ENCODE assay signal across 2 cellular contexts in the genomic region with DNA sequence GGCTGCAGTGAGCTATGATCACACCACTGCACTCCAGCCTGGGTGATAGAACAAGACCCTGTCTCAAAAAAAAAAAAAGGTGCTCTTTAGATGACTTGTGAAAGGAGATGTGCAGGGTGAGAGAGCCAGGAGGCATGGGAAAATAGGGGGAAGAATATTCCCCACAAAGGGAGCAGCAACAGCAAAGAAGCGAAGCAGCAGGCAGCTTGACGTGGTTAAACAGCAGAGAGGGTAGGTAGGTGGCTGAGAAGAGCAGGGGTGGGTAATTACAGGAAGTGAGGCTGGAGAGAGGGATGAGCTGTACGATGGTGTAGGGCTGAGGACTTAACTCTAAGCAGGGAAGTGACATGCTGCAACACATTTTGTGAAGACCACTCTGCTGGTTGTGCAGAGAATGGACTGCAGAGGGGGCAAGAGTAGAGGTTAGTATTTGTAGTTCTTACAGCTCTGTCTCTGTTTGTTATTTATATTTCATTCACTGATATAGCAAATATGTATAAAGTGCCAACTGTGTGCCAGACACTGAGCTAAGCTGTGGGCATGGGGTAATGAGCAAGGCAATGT.
TF ChIP-seq lines count a peak whose summit lies in the region.

No MANE protein-coding gene starts in this region.

TF ChIP-seq in K562, 482 proteins besides CTCF, POLR2A, EP300 and RAD21:
- TF ChIP-seq HDAC1 (IDR thresholded peaks at IDR 0.05) (0 out of 4 replicates have a peak, but pooled peaks of 1 of the 2 experiments have one; percentile 16), ZNF408 (CRISPR knock-in tag; IDR thresholded peaks at IDR 0.05; ENCODE audit: low read depth) (no peak), LARP7 (IDR thresholded peaks at IDR 0.05) (0 out of 2 replicates have a peak, but pooled peaks have one; percentile 52)

TF ChIP-seq in HepG2, 621 proteins besides CTCF, POLR2A, EP300 and RAD21 (continues in another document):
- no peak for TF ChIP-seq FLYWCH1 (CRISPR knock-in tag; IDR thresholded peaks at IDR 0.05)
- no peak for TF ChIP-seq ZNF343 (CRISPR knock-in tag; IDR thresholded peaks at IDR 0.05)
- 0 out of 2 replicates have a peak, but pooled peaks have one; percentile 34 for TF ChIP-seq REPIN1 (CRISPR knock-in tag; IDR thresholded peaks at IDR 0.05; ENCODE audit: borderline replicate concordance, low read depth)
- TF ChIP-seq, protein P1, sequence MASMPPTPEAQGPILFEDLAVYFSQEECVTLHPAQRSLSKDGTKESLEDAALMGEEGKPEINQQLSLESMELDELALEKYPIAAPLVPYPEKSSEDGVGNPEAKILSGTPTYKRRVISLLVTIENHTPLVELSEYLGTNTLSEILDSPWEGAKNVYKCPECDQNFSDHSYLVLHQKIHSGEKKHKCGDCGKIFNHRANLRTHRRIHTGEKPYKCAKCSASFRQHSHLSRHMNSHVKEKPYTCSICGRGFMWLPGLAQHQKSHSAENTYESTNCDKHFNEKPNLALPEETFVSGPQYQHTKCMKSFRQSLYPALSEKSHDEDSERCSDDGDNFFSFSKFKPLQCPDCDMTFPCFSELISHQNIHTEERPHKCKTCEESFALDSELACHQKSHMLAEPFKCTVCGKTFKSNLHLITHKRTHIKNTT (CRISPR knock-in tag; IDR thresholded peaks at IDR 0.05), result no peak
- no peak for TF ChIP-seq RBM22 (optimal IDR thresholded peaks at IDR 0.05; ENCODE audit: low read length)
- TF ChIP-seq, protein P2, sequence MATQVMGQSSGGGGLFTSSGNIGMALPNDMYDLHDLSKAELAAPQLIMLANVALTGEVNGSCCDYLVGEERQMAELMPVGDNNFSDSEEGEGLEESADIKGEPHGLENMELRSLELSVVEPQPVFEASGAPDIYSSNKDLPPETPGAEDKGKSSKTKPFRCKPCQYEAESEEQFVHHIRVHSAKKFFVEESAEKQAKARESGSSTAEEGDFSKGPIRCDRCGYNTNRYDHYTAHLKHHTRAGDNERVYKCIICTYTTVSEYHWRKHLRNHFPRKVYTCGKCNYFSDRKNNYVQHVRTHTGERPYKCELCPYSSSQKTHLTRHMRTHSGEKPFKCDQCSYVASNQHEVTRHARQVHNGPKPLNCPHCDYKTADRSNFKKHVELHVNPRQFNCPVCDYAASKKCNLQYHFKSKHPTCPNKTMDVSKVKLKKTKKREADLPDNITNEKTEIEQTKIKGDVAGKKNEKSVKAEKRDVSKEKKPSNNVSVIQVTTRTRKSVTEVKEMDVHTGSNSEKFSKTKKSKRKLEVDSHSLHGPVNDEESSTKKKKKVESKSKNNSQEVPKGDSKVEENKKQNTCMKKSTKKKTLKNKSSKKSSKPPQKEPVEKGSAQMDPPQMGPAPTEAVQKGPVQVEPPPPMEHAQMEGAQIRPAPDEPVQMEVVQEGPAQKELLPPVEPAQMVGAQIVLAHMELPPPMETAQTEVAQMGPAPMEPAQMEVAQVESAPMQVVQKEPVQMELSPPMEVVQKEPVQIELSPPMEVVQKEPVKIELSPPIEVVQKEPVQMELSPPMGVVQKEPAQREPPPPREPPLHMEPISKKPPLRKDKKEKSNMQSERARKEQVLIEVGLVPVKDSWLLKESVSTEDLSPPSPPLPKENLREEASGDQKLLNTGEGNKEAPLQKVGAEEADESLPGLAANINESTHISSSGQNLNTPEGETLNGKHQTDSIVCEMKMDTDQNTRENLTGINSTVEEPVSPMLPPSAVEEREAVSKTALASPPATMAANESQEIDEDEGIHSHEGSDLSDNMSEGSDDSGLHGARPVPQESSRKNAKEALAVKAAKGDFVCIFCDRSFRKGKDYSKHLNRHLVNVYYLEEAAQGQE (IDR thresholded peaks at IDR 0.05; ENCODE audit: borderline replicate concordance in 1 of 2, low read depth in 1 of 2, low read length in 2 of 2), result no peak
- TF ChIP-seq ZNF549 (CRISPR knock-in tag; IDR thresholded peaks at IDR 0.05), result no peak
- no peak for TF ChIP-seq PAX8 (CRISPR knock-in tag; IDR thresholded peaks at IDR 0.05; ENCODE audit: borderline replicate concordance)
- TF ChIP-seq MBNL3 (CRISPR knock-in tag; conservative IDR thresholded peaks at IDR 0.05), result no peak
- no peak for TF ChIP-seq ZNF124 (CRISPR knock-in tag; IDR thresholded peaks at IDR 0.05)
- TF ChIP-seq ZNF773 (CRISPR knock-in tag; IDR thresholded peaks at IDR 0.05; ENCODE audit: borderline replicate concordance), result no peak
- TF ChIP-seq POLR2G (IDR thresholded peaks at IDR 0.05; ENCODE audit: low read depth, low read length), result no peak
- TF ChIP-seq, protein P3, sequence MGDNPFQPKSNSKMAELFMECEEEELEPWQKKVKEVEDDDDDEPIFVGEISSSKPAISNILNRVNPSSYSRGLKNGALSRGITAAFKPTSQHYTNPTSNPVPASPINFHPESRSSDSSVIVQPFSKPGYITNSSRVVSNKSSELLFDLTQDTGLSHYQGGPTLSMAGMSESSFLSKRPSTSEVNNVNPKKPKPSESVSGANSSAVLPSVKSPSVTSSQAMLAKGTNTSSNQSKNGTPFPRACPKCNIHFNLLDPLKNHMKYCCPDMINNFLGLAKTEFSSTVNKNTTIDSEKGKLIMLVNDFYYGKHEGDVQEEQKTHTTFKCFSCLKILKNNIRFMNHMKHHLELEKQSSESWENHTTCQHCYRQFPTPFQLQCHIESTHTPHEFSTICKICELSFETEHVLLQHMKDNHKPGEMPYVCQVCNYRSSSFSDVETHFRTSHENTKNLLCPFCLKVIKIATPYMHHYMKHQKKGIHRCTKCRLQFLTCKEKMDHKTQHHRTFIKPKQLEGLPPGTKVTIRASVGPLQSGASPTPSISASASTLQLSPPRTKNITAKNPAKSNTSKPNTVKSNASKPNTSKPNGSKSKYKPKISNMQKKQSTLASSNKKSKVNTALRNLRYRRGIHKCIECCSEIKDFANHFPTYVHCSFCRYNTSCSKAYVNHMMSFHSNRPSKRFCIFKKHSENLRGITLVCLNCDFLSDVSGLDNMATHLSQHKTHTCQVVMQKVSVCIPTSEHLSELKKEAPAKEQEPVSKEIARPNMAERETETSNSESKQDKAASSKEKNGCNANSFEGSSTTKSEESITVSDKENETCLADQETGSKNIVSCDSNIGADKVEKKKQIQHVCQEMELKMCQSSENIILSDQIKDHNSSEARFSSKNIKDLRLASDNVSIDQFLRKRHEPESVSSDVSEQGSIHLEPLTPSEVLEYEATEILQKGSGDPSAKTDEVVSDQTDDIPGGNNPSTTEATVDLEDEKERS (CRISPR knock-in tag; IDR thresholded peaks at IDR 0.05), result no peak
- no peak for TF ChIP-seq NFYC (CRISPR knock-in tag; IDR thresholded peaks at IDR 0.05)
- TF ChIP-seq, protein P4, sequence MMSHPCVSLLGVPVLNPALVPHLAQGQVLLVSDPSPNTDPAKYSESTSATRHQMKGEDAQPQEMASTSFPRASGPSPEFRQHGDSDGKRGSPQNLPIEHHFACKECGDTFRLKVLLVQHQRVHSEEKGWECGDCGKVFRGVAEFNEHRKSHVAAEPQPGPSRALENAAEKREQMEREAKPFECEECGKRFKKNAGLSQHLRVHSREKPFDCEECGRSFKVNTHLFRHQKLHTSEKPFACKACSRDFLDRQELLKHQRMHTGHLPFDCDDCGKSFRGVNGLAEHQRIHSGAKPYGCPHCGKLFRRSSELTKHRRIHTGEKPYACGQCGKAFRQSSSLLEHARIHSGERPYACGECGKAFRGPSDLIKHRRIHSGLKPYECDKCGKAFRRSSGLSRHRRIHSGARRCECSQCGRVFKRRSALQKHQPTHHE (CRISPR knock-in tag; IDR thresholded peaks at IDR 0.05; ENCODE audit: borderline replicate concordance), result no peak
- TF ChIP-seq, protein P5, sequence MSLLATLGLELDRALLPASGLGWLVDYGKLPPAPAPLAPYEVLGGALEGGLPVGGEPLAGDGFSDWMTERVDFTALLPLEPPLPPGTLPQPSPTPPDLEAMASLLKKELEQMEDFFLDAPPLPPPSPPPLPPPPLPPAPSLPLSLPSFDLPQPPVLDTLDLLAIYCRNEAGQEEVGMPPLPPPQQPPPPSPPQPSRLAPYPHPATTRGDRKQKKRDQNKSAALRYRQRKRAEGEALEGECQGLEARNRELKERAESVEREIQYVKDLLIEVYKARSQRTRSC (CRISPR knock-in tag; IDR thresholded peaks at IDR 0.05; ENCODE audit: low read depth), result no peak
- TF ChIP-seq NBN (conservative IDR thresholded peaks at IDR 0.05), result no peak
- no peak for TF ChIP-seq EED (CRISPR knock-in tag; IDR thresholded peaks at IDR 0.05)
- TF ChIP-seq ZNF207 (IDR thresholded peaks at IDR 0.05; ENCODE audit: borderline replicate concordance), result no peak
- TF ChIP-seq ZSCAN20 (CRISPR knock-in tag; IDR thresholded peaks at IDR 0.05; ENCODE audit: borderline replicate concordance), result no peak
- TF ChIP-seq, protein P6, sequence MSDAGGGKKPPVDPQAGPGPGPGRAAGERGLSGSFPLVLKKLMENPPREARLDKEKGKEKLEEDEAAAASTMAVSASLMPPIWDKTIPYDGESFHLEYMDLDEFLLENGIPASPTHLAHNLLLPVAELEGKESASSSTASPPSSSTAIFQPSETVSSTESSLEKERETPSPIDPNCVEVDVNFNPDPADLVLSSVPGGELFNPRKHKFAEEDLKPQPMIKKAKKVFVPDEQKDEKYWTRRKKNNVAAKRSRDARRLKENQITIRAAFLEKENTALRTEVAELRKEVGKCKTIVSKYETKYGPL (CRISPR knock-in tag; IDR thresholded peaks at IDR 0.05), result 0 out of 2 replicates have a peak, but pooled peaks have one; percentile 48
- no peak for TF ChIP-seq NONO (IDR thresholded peaks at IDR 0.05)
- no peak for TF ChIP-seq NONO (CRISPR knock-in tag; conservative IDR thresholded peaks at IDR 0.05)
- no peak for TF ChIP-seq CREB1 (IDR thresholded peaks at IDR 0.05)
- no peak for TF ChIP-seq CREB1 (CRISPR knock-in tag; IDR thresholded peaks at IDR 0.05)
- TF ChIP-seq DNMT1 (CRISPR knock-in tag; IDR thresholded peaks at IDR 0.05), result no peak
- TF ChIP-seq, protein P7, sequence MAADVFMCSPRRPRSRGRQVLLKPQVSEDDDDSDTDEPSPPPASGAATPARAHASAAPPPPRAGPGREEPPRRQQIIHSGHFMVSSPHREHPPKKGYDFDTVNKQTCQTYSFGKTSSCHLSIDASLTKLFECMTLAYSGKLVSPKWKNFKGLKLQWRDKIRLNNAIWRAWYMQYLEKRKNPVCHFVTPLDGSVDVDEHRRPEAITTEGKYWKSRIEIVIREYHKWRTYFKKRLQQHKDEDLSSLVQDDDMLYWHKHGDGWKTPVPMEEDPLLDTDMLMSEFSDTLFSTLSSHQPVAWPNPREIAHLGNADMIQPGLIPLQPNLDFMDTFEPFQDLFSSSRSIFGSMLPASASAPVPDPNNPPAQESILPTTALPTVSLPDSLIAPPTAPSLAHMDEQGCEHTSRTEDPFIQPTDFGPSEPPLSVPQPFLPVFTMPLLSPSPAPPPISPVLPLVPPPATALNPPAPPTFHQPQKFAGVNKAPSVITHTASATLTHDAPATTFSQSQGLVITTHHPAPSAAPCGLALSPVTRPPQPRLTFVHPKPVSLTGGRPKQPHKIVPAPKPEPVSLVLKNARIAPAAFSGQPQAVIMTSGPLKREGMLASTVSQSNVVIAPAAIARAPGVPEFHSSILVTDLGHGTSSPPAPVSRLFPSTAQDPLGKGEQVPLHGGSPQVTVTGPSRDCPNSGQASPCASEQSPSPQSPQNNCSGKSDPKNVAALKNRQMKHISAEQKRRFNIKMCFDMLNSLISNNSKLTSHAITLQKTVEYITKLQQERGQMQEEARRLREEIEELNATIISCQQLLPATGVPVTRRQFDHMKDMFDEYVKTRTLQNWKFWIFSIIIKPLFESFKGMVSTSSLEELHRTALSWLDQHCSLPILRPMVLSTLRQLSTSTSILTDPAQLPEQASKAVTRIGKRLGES (CRISPR knock-in tag; IDR thresholded peaks at IDR 0.05; ENCODE audit: borderline replicate concordance), result no peak
- no peak for TF ChIP-seq ZNF24 (IDR thresholded peaks at IDR 0.05)
- TF ChIP-seq ZNF678 (CRISPR knock-in tag; IDR thresholded peaks at IDR 0.05), result no peak
- TF ChIP-seq HNF4G (IDR thresholded peaks at IDR 0.05; ENCODE audit: borderline replicate concordance, low read depth, low read length), result 0 out of 2 replicates have a peak, but pooled peaks have one; percentile 6
- no peak for TF ChIP-seq HNF4G (CRISPR knock-in tag; IDR thresholded peaks at IDR 0.05; ENCODE audit: borderline replicate concordance, low read depth)
- TF ChIP-seq, protein P8, sequence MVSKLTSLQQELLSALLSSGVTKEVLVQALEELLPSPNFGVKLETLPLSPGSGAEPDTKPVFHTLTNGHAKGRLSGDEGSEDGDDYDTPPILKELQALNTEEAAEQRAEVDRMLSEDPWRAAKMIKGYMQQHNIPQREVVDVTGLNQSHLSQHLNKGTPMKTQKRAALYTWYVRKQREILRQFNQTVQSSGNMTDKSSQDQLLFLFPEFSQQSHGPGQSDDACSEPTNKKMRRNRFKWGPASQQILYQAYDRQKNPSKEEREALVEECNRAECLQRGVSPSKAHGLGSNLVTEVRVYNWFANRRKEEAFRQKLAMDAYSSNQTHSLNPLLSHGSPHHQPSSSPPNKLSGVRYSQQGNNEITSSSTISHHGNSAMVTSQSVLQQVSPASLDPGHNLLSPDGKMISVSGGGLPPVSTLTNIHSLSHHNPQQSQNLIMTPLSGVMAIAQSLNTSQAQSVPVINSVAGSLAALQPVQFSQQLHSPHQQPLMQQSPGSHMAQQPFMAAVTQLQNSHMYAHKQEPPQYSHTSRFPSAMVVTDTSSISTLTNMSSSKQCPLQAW (CRISPR knock-in tag; IDR thresholded peaks at IDR 0.05), result no peak
- TF ChIP-seq DR1 (CRISPR knock-in tag; IDR thresholded peaks at IDR 0.05), result no peak
- TF ChIP-seq, protein P9, sequence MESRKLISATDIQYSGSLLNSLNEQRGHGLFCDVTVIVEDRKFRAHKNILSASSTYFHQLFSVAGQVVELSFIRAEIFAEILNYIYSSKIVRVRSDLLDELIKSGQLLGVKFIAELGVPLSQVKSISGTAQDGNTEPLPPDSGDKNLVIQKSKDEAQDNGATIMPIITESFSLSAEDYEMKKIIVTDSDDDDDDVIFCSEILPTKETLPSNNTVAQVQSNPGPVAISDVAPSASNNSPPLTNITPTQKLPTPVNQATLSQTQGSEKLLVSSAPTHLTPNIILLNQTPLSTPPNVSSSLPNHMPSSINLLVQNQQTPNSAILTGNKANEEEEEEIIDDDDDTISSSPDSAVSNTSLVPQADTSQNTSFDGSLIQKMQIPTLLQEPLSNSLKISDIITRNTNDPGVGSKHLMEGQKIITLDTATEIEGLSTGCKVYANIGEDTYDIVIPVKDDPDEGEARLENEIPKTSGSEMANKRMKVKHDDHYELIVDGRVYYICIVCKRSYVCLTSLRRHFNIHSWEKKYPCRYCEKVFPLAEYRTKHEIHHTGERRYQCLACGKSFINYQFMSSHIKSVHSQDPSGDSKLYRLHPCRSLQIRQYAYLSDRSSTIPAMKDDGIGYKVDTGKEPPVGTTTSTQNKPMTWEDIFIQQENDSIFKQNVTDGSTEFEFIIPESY (CRISPR knock-in tag; IDR thresholded peaks at IDR 0.05), result no peak
- 0 out of 2 replicates have a peak, but pooled peaks have one; percentile 45 for TF ChIP-seq ZNF598 (CRISPR knock-in tag; IDR thresholded peaks at IDR 0.05; ENCODE audit: borderline replicate concordance)
- TF ChIP-seq, protein P10, sequence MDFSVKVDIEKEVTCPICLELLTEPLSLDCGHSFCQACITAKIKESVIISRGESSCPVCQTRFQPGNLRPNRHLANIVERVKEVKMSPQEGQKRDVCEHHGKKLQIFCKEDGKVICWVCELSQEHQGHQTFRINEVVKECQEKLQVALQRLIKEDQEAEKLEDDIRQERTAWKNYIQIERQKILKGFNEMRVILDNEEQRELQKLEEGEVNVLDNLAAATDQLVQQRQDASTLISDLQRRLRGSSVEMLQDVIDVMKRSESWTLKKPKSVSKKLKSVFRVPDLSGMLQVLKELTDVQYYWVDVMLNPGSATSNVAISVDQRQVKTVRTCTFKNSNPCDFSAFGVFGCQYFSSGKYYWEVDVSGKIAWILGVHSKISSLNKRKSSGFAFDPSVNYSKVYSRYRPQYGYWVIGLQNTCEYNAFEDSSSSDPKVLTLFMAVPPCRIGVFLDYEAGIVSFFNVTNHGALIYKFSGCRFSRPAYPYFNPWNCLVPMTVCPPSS (IDR thresholded peaks at IDR 0.05), result no peak
- TF ChIP-seq SAP130 (CRISPR knock-in tag; IDR thresholded peaks at IDR 0.05; ENCODE audit: low read depth), result peak; percentile 51; the same call in 1 of the 2 replicates
- 0 out of 2 replicates have a peak, but pooled peaks have one; percentile 32 for TF ChIP-seq ZNF33B (CRISPR knock-in tag; IDR thresholded peaks at IDR 0.05)
